1 cellular context compared by ENCODE assay signal in genomic region chr16:58034128-58034685, GRCh38.
TF ChIP-seq lines count a peak whose summit lies in the region.

No MANE protein-coding gene starts in this region.

TF ChIP-seq in K562, 482 proteins besides CTCF, POLR2A, EP300 and RAD21:
- TF ChIP-seq CCAR2 (IDR thresholded peaks at IDR 0.05; ENCODE audit: low read depth, low read length) (no peak), ZNF175 (CRISPR knock-in tag; IDR thresholded peaks at IDR 0.05; ENCODE audit: low read depth) (no peak), ZNF384 (IDR thresholded peaks at IDR 0.05; ENCODE audit: low read depth, low read length) (no peak), SAFB (IDR thresholded peaks at IDR 0.05; ENCODE audit: borderline replicate concordance, low read depth, low read length) (no peak)
